Comparison of ENCODE assay signal across 8 cellular contexts in the genomic region with DNA sequence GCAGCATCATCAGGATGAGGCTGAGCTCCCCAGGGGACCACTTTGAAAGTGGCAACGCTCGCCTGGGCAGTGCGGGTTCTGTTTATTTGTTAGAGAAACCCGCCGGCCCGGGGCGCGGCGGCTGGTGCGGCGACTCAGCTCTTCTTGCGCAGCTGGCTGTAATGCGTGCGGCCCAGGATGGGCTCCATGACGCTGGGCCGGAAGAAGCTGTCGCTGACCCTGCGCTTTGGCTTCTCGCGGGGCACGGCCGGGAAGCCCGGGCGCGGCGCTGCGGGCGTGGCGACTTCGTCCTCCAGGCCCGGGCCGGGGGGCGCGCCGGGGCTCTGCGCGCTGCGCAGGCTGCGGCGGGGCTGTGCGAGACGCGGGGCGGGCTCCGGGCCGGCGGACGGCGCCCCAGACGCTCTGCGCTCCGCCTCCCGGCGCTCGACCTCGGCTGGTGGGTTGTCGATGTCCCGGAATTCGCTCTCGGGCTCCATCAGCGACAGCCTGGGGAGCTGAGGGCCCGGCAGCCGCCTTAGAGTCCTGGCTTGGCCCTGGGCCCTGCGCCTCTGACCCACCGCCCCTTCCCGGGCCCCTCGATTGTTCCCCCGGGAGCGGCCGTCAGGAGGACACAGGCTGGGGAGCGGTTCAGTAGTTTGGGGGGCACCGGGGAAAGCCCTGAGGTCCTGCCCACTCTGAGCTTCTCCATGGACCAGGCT. TPM values are rescaled to one million over a fixed set of nuclear protein-coding genes. Genes with fewer than 3 reads are reported as not detected.
A peak's percentile ranks its signal among the peaks of the same experiment; 100 is the strongest.
DNase-seq lines count a peak whose midpoint lies in the region; ATAC-seq and TF ChIP-seq lines count a peak whose summit lies in the region.

No MANE protein-coding gene starts in this region.

- no peak overlapping the region for H3K27ac Mint-ChIP-seq in CD4-positive, alpha-beta memory T cell

- 4% methylated on average over 51 of the region's 72 CpGs; no CpG with 5 or more reads in 1 of the 2 donors for WGBS in transverse colon (ENCODE audit: low coverage in 1 of 2), 2 donors

- in situ Hi-C loops in transverse colon (cut with MboI; ENCODE audit: low pct_ligation_motif_present in 1 of 4, low pct_unique_long_range_greater_than_20kb in 1 of 4, low sequenced_read_pairs in 3 of 4) = no loop called here

- H3K9me3 Mint-ChIP-seq in CD4-positive, alpha-beta memory T cell = no peaks in the 10 kb centered on the region

- intact Hi-C loops in lower lobe of right lung (cut with DNase I) = no loop called here
- intact Hi-C loops in transverse colon (cut with DNase I; ENCODE audit: low total_unique reads) = no loop called here
- intact Hi-C loops in CD4-positive, alpha-beta memory T cell (cut with micrococcal nuclease) = no loop called here

- ATAC-seq in lower lobe of right lung = peak; percentile 79 to 82

- DNase-seq in NCI-H1417 (lab: John Stamatoyannopoulos, UW) (peak; percentile 34 to 70 (median 60)), NCI-H1417 treated with DMSO at 0.1 percent for 48 hours (lab: John Stamatoyannopoulos, UW) (no peak), NCI-H748 (lab: John Stamatoyannopoulos, UW; ENCODE audit: unreplicated experiment) (peak; percentile 66), lower lobe of right lung (peak; percentile 73), transverse colon (peak; percentile 63)
- no peak for DNase-seq in CD4-positive, alpha-beta memory T cell
- DNase-seq in activated CD4-positive, alpha-beta T cell treated with anti-CD3 and anti-CD28 coated beads, Interleukin-2, amount 50 U/mL, for 1 hour = no peak

- H3K4me1 ChIP-seq in duodenal mucosa (ENCODE audit: control insufficient read depth in 1 of 2, insufficient read depth in 2 of 2, low read length in 2 of 2) (peaks cover 4 to 8% of the 10 kb centered on the region in 2 donors), lower lobe of right lung (peaks cover 21% of the 10 kb centered on the region), transverse colon (peaks cover 11 to 28% (median 17%) of the 10 kb centered on the region in 4 donors)
- H3K4me1 ChIP-seq in CD4-positive, alpha-beta memory T cell (ENCODE audit: insufficient read depth, low read length) = no peaks in the 10 kb centered on the region

- H3K27me3 ChIP-seq in duodenal mucosa (ENCODE audit: control insufficient read depth in 1 of 2, insufficient read depth in 2 of 2, low read length in 2 of 2) (peaks cover 0 to 4% of the 10 kb centered on the region in 2 donors), lower lobe of right lung (ENCODE audit: low read depth) (no peaks in the 10 kb centered on the region), transverse colon (no peaks in the 10 kb centered on the region)
- peaks cover 12% of the 10 kb centered on the region for H3K27me3 ChIP-seq in CD4-positive, alpha-beta memory T cell (ENCODE audit: insufficient read depth, low read length)

- H3K27me3 Mint-ChIP-seq in CD4-positive, alpha-beta memory T cell = peaks cover 14 to 33% of the 10 kb centered on the region in 2 donors

- H3K9me3 ChIP-seq in duodenal mucosa (ENCODE audit: control insufficient read depth in 1 of 2, low read length in 2 of 2) = no peaks in the 10 kb centered on the region
- no peaks in the 10 kb centered on the region for H3K9me3 ChIP-seq in lower lobe of right lung
- no peaks in the 10 kb centered on the region for H3K9me3 ChIP-seq in transverse colon
- no peaks in the 10 kb centered on the region for H3K9me3 ChIP-seq in CD4-positive, alpha-beta memory T cell (ENCODE audit: control insufficient read depth in 1 of 2, low read length in 2 of 2)

- H3K36me3 Mint-ChIP-seq in CD4-positive, alpha-beta memory T cell = no peaks in the 10 kb centered on the region

- POLR2A ChIA-PET in CD4-positive, alpha-beta memory T cell (lab: Charles Lee; ENCODE audit: partially characterized antibody) = no interaction called here

- peaks cover 1 to 9% (median 4%) of the 10 kb centered on the region in 4 donors for H3K4me1 Mint-ChIP-seq in CD4-positive, alpha-beta memory T cell

- H3K4me3 ChIP-seq in duodenal mucosa (ENCODE audit: low read depth in 1 of 2, low read length in 2 of 2) (peak overlapping the region; percentile 43 to 50), lower lobe of right lung (peak overlapping the region; percentile 57), transverse colon (peak overlapping the region; percentile 32 to 50 (median 36))
- no peak overlapping the region for H3K4me3 ChIP-seq in CD4-positive, alpha-beta memory T cell (ENCODE audit: low read length in 2 of 2)

- H3K27ac ChIP-seq in duodenal mucosa (ENCODE audit: low read depth, low read length) (no peak overlapping the region), lower lobe of right lung (peak overlapping the region; percentile 84), transverse colon (peak overlapping the region; percentile 73 to 82 (median 76))
- H3K27ac ChIP-seq in CD4-positive, alpha-beta memory T cell (ENCODE audit: low read depth, low read length) = no peak overlapping the region

- no peak for TF ChIP-seq EP300 in transverse colon (IDR thresholded peaks at IDR 0.05; ENCODE audit: low read depth)

- H3K4me3 Mint-ChIP-seq in CD4-positive, alpha-beta memory T cell = peak overlapping the region in 1 of 8 donors; percentile 16

- no peak for TF ChIP-seq CTCF in lower lobe of right lung (IDR thresholded peaks at IDR 0.05)
- no peak for TF ChIP-seq CTCF in transverse colon (IDR thresholded peaks at IDR 0.05)

- CTCF ChIA-PET in CD4-positive, alpha-beta memory T cell (lab: Charles Lee; ENCODE audit: partially characterized antibody) = no interaction called here

- H3K9ac ChIP-seq in duodenal mucosa (ENCODE audit: low read depth in 1 of 2, low read length in 2 of 2) = peak overlapping the region in 1 of 2 donors; percentile 25

- H3K36me3 ChIP-seq in duodenal mucosa (ENCODE audit: control insufficient read depth in 1 of 2, insufficient read depth in 2 of 2, low read length in 2 of 2) (no peaks in the 10 kb centered on the region), lower lobe of right lung (no peaks in the 10 kb centered on the region), transverse colon (no peaks in the 10 kb centered on the region)
- H3K36me3 ChIP-seq in CD4-positive, alpha-beta memory T cell (ENCODE audit: insufficient read depth, low read length) = no peaks in the 10 kb centered on the region

- peak; percentile 42 for TF ChIP-seq POLR2A in transverse colon (IDR thresholded peaks at IDR 0.05)

RNA-seq across cellular contexts. Expression of a gene that starts 10.3 kb away (rescaled TPM):
- 1.5 TPM for total RNA-seq in lower lobe of right lung
- 10 to 100 TPM in 1 of 4 donors, 1 to 10 TPM in 3; 2.3 to 11.5 (median 5.4) TPM for total RNA-seq in transverse colon
- not detected for total RNA-seq in CD4-positive, alpha-beta memory T cell
- polyA plus RNA-seq in CD4-positive, alpha-beta memory T cell = not detected

RNA-seq across cellular contexts. Expression of a gene that starts 13.6 kb away (rescaled TPM):
- total RNA-seq in lower lobe of right lung (1.3 TPM), transverse colon (10 to 100 TPM in 3 of 4 donors, 1 to 10 TPM in 1; 4.6 to 48.3 (median 11.9) TPM)
- 1 to 10 TPM in 1 of 2 experiments, under 1 TPM in 1; 0.44 to 1.2 TPM for total RNA-seq in CD4-positive, alpha-beta memory T cell
- polyA plus RNA-seq in CD4-positive, alpha-beta memory T cell = under 1 TPM in 1 of 2 donors, not detected in 1; 0.46 TPM

RNA-seq across cellular contexts. Expression of a gene that starts 25.0 kb away (rescaled TPM):
- total RNA-seq in lower lobe of right lung = 10.1 TPM
- 100 to 1,000 TPM in 1 of 4 donors, 10 to 100 TPM in 2, 1 to 10 TPM in 1; 6.8 to 113 (median 40.6) TPM for total RNA-seq in transverse colon
- total RNA-seq in CD4-positive, alpha-beta memory T cell = 1 to 10 TPM; 2.9 to 3.0 TPM
- polyA plus RNA-seq in CD4-positive, alpha-beta memory T cell = 1 to 10 TPM in 1 of 2 donors, under 1 TPM in 1; 0.78 to 2.7 TPM

RNA-seq across cellular contexts. Expression of a gene that starts 25.0 kb away (rescaled TPM):
- 1.2 TPM for total RNA-seq in lower lobe of right lung
- total RNA-seq in transverse colon = not detected
- total RNA-seq in CD4-positive, alpha-beta memory T cell = not detected
- polyA plus RNA-seq in CD4-positive, alpha-beta memory T cell = not detected

Comparison
In these comparisons a context has a peak if more than half of its experiments do, and no peak if none do; other contexts are left out.
1. DNase-seq: peak in NCI-H1417 (3 of 3), NCI-H748 (single experiment), lower lobe of right lung (single experiment) and transverse colon (single experiment); none in NCI-H1417 treated with DMSO at 0.1 percent for 48 hours (single experiment), CD4-positive, alpha-beta memory T cell (0 of 5) and activated CD4-positive, alpha-beta T cell treated with anti-CD3 and anti-CD28 coated beads, Interleukin-2, amount 50 U/mL, for 1 hour (single experiment).
2. H3K27ac ChIP-seq: peak in lower lobe of right lung (single experiment) and transverse colon (4 of 4); none in duodenal mucosa (single experiment) and CD4-positive, alpha-beta memory T cell (single experiment).
3. H3K4me3 ChIP-seq: peak in duodenal mucosa (2 of 2), lower lobe of right lung (single experiment) and transverse colon (4 of 4); none in CD4-positive, alpha-beta memory T cell (0 of 2).